Comparison of ENCODE assay signal across 20 cellular contexts in genomic region chr16:24526701-24527470, GRCh38.
"Had no signal": no experiment of that assay in that cellular context is flagged by ENCODE, and none has a peak within 500 bp of the region (broad histone marks: within the 10 kb centered on the region; RNA-seq: fewer than 3 reads in every experiment).

No MANE protein-coding gene starts in this region.

- H3K9me3 ChIP-seq: ascending aorta, esophagus muscularis mucosa, lower lobe of right lung, neutrophil, spleen, testis, upper lobe of right lung had no signal

- H3K36me3 Mint-ChIP-seq: mesothelial cell of epicardium; natural killer cell treated with Interleukin-12 subunit alpha and Interleukin-12 subunit beta and Interleukin-15 and Interleukin-18, amount 100 ng/mL, for 72 hours; stimulated activated memory B cell treated with anti-CD40 and anti-IgM and Interleukin-4, amounts not matched to agents 10 μg/mL and 1 μg/mL and 100 μg/mL, for 72 hours had no signal

- H3K4me3 ChIP-seq: ascending aorta, esophagus muscularis mucosa, lower lobe of right lung, spleen, testis, upper lobe of right lung had no signal

- H3K9me3 Mint-ChIP-seq: activated T-cell treated with anti-CD3 and anti-CD28 coated beads, Interleukin-2, amount 50 U/mL, for 72 hours; mesothelial cell of epicardium; natural killer cell treated with Interleukin-12 subunit alpha and Interleukin-12 subunit beta and Interleukin-15 and Interleukin-18, amount 100 ng/mL, for 72 hours; stimulated activated memory B cell treated with anti-CD40 and anti-IgM and Interleukin-4, amounts not matched to agents 10 μg/mL and 1 μg/mL and 100 μg/mL, for 72 hours; T-helper 1 cell treated with Interleukin-12 subunit alpha and Interleukin-12 subunit beta and Interleukin-4 antibody, amounts not matched to agents 30 μg/mL and 1 μg/mL, for 36 hours had no signal

- H3K36me3 ChIP-seq: ascending aorta, esophagus muscularis mucosa, lower lobe of right lung, neutrophil, spleen, upper lobe of right lung had no signal

- H3K27ac ChIP-seq: esophagus muscularis mucosa, lower lobe of right lung, neutrophil, spleen, testis, upper lobe of right lung had no signal

- FAIRE-seq: islet of Langerhans had no signal

- H3K4me1 Mint-ChIP-seq: stimulated activated memory B cell treated with anti-CD40 and anti-IgM and Interleukin-4, amounts not matched to agents 10 μg/mL and 1 μg/mL and 100 μg/mL, for 72 hours had no signal

- H3K4me3 Mint-ChIP-seq: activated T-cell treated with anti-CD3 and anti-CD28 coated beads, Interleukin-2, amount 50 U/mL, for 72 hours; mesothelial cell of epicardium; natural killer cell treated with Interleukin-12 subunit alpha and Interleukin-12 subunit beta and Interleukin-15 and Interleukin-18, amount 100 ng/mL, for 72 hours; stimulated activated memory B cell treated with anti-CD40 and anti-IgM and Interleukin-4, amounts not matched to agents 10 μg/mL and 1 μg/mL and 100 μg/mL, for 72 hours; T-helper 1 cell treated with Interleukin-12 subunit alpha and Interleukin-12 subunit beta and Interleukin-4 antibody, amounts not matched to agents 30 μg/mL and 1 μg/mL, for 36 hours had no signal

- H3K27ac Mint-ChIP-seq: activated T-cell treated with anti-CD3 and anti-CD28 coated beads, Interleukin-2, amount 50 U/mL, for 72 hours; natural killer cell treated with Interleukin-12 subunit alpha and Interleukin-12 subunit beta and Interleukin-15 and Interleukin-18, amount 100 ng/mL, for 72 hours; stimulated activated memory B cell treated with anti-CD40 and anti-IgM and Interleukin-4, amounts not matched to agents 10 μg/mL and 1 μg/mL and 100 μg/mL, for 72 hours; T-helper 1 cell treated with Interleukin-12 subunit alpha and Interleukin-12 subunit beta and Interleukin-4 antibody, amounts not matched to agents 30 μg/mL and 1 μg/mL, for 36 hours had no signal

- DNase-seq: activated CD4-positive, CD25-positive, alpha-beta regulatory T cell treated with anti-CD3 and anti-CD28 coated beads, Interleukin-2, amount 50 U/mL, for 72 hours; activated effector memory CD4-positive, alpha-beta T cell treated with anti-CD3 and anti-CD28 coated beads, Interleukin-2, amount 50 U/mL, for 16 hours; activated naive CD4-positive, alpha-beta T cell treated with anti-CD3 and anti-CD28 coated beads, Interleukin-2, amount 50 U/mL, for 16 hours; activated T-cell treated with anti-CD3 and anti-CD28 coated beads, Interleukin-2, amount 50 U/mL, for 72 hours; cortex of kidney; effector CD4-positive, alpha-beta T cell; left colon; lower lobe of right lung; spleen; stimulated activated CD4-positive, alpha-beta T cell treated with anti-CD3 and anti-CD28 coated beads, Interleukin-4, amount 100 ng/mL, for 4 hours; upper lobe of right lung had no signal

- H3K27me3 ChIP-seq: ascending aorta, neutrophil, spleen, testis, upper lobe of right lung had no signal

- H3K4me1 ChIP-seq: esophagus muscularis mucosa had no signal
